Comparison of ENCODE assay signal across 1 cellular context in the genomic region with DNA sequence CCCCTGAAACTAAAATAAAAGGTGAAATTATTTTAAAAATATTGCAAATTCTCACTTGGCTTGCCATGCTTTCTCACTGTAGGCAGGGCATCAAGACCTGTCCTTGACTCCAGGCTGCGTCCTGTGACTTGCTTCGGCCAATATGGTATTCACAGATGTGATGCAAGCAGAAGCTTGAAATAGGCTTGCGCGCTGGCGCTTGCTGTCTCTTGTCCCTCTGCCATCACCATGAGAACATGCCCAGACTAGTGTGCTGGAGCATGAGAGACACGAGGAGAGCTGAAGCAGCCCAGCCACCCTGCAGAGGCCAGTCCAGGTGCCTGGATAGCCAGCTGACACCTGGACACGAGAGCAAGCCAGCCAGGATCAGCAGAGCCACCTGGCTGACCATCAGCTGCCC.
TF ChIP-seq lines count a peak whose summit lies in the region.

No MANE protein-coding gene starts in this region.

TF ChIP-seq in H1, 55 proteins besides CTCF, POLR2A, EP300 and RAD21 (continued from another document):
- no peak for TF ChIP-seq SP1 (IDR thresholded peaks at IDR 0.05; ENCODE audit: low read depth, low read length)
- no peak for TF ChIP-seq RNF2 (IDR thresholded peaks at IDR 0.05; ENCODE audit: borderline replicate concordance, low read depth, low read length, missing control alignments, poor library complexity, severe bottlenecking)
- TF ChIP-seq GABPA (IDR thresholded peaks at IDR 0.05; ENCODE audit: borderline replicate concordance, insufficient read depth, low read length) = no peak
- no peak for TF ChIP-seq SIN3A (conservative IDR thresholded peaks at IDR 0.05 in 1 of 2, IDR thresholded peaks at IDR 0.05 in 1 of 2; ENCODE audit: low read depth in 1 of 2, low read length in 2 of 2)
- TF ChIP-seq EZH2 (IDR thresholded peaks at IDR 0.05; ENCODE audit: low read depth, low read length, severe bottlenecking) = no peak
- no peak for TF ChIP-seq JUN (IDR thresholded peaks at IDR 0.05; ENCODE audit: low read depth, low read length)
- no peak for TF ChIP-seq GTF2F1 (IDR thresholded peaks at IDR 0.05; ENCODE audit: borderline replicate concordance, low read depth, low read length)
- no peak for TF ChIP-seq ASH2L (IDR thresholded peaks at IDR 0.05; ENCODE audit: low read length)
- no peak for TF ChIP-seq CHD2 (IDR thresholded peaks at IDR 0.05; ENCODE audit: low read length)
- TF ChIP-seq SAP30 (IDR thresholded peaks at IDR 0.05; ENCODE audit: insufficient read depth, insufficient replicate concordance, low read length) = no peak
- no peak for TF ChIP-seq KDM5A (IDR thresholded peaks at IDR 0.05; ENCODE audit: low read length)
